16 cellular contexts compared by ENCODE assay signal in genomic region chr4:1105662-1106061, GRCh38. TPM values are rescaled to one million over a fixed set of nuclear protein-coding genes. Genes with fewer than 3 reads are reported as not detected.
DNase-seq lines count a peak whose midpoint lies in the region; ATAC-seq and TF ChIP-seq lines count a peak whose summit lies in the region.
"Had no signal": no experiment of that assay in that cellular context is flagged by ENCODE, and none has a peak within 500 bp of the region (broad histone marks: within the 10 kb centered on the region; RNA-seq: fewer than 3 reads in every experiment).

No MANE protein-coding gene starts in this region.

- H3K9me3 Mint-ChIP-seq in activated CD8-positive, alpha-beta T cell treated with anti-CD3 and anti-CD28 coated beads, Interleukin-2, amount 10 ng/mL, durations not matched to agents 7 days and 5 days (ENCODE audit: insufficient read depth) = no peaks in the 10 kb centered on the region
- H3K9me3 Mint-ChIP-seq in activated CD8-positive, alpha-beta T cell treated with anti-CD3 and anti-CD28 coated beads for 36 hours = no peaks in the 10 kb centered on the region
- H3K9me3 Mint-ChIP-seq in glutamatergic neuron (ENCODE audit: unreplicated experiment) = peaks cover 8% of the 10 kb centered on the region
- H3K9me3 Mint-ChIP-seq: CD4-positive, alpha-beta memory T cell had no signal

- POLR2A ChIA-PET in activated CD8-positive, alpha-beta T cell treated with anti-CD3 and anti-CD28 coated beads, Interleukin-2, amount 10 ng/mL, durations not matched to agents 7 days and 5 days (lab: Charles Lee) = no interaction called here
- POLR2A ChIA-PET in activated CD8-positive, alpha-beta T cell treated with anti-CD3 and anti-CD28 coated beads for 36 hours (lab: Charles Lee) = no interaction called here

- H3K27ac ChIP-seq in right atrium auricular region = no peak overlapping the region

- H3K27me3 Mint-ChIP-seq in activated CD8-positive, alpha-beta T cell treated with anti-CD3 and anti-CD28 coated beads, Interleukin-2, amount 10 ng/mL, durations not matched to agents 7 days and 5 days (ENCODE audit: low read depth) = peaks cover 6% of the 10 kb centered on the region
- peaks cover 9% of the 10 kb centered on the region for H3K27me3 Mint-ChIP-seq in activated CD8-positive, alpha-beta T cell treated with anti-CD3 and anti-CD28 coated beads for 36 hours
- H3K27me3 Mint-ChIP-seq in glutamatergic neuron (ENCODE audit: unreplicated experiment) = peaks cover 2% of the 10 kb centered on the region

- H3K4me3 ChIP-seq in neuron (ENCODE audit: low read length) (no peak overlapping the region), right atrium auricular region (no peak overlapping the region)

- no peak overlapping the region for H3K27ac Mint-ChIP-seq in activated CD8-positive, alpha-beta T cell treated with anti-CD3 and anti-CD28 coated beads, Interleukin-2, amount 10 ng/mL, durations not matched to agents 7 days and 5 days
- no peak overlapping the region for H3K27ac Mint-ChIP-seq in activated CD8-positive, alpha-beta T cell treated with anti-CD3 and anti-CD28 coated beads for 36 hours
- H3K27ac Mint-ChIP-seq in glutamatergic neuron (ENCODE audit: unreplicated experiment) = peak overlapping the region; percentile 36

- no peaks in the 10 kb centered on the region for H3K36me3 Mint-ChIP-seq in activated CD8-positive, alpha-beta T cell treated with anti-CD3 and anti-CD28 coated beads, Interleukin-2, amount 10 ng/mL, durations not matched to agents 7 days and 5 days (ENCODE audit: low read depth)
- no peaks in the 10 kb centered on the region for H3K36me3 Mint-ChIP-seq in activated CD8-positive, alpha-beta T cell treated with anti-CD3 and anti-CD28 coated beads for 36 hours (ENCODE audit: low read depth)
- H3K36me3 Mint-ChIP-seq in glutamatergic neuron (ENCODE audit: unreplicated experiment) = peaks cover 12% of the 10 kb centered on the region
- H3K36me3 Mint-ChIP-seq: CD4-positive, alpha-beta memory T cell had no signal

- peak overlapping the region; percentile 8 for H2AFZ ChIP-seq in neuron (ENCODE audit: low read depth, low read length)

- H3K27me3 ChIP-seq in neuron (ENCODE audit: insufficient read depth, low read length) = peaks cover 2% of the 10 kb centered on the region
- H3K27me3 ChIP-seq in right atrium auricular region = no peaks in the 10 kb centered on the region

- H3K36me3 ChIP-seq in neuron (ENCODE audit: insufficient read depth, low read length) = no peaks in the 10 kb centered on the region
- H3K36me3 ChIP-seq in right atrium auricular region = no peaks in the 10 kb centered on the region

- intact Hi-C loops in activated CD8-positive, alpha-beta T cell treated with anti-CD3 and anti-CD28 coated beads for 36 hours (cut with micrococcal nuclease) = no loop called here

- H3K4me1 Mint-ChIP-seq in activated CD8-positive, alpha-beta T cell treated with anti-CD3 and anti-CD28 coated beads, Interleukin-2, amount 10 ng/mL, durations not matched to agents 7 days and 5 days (ENCODE audit: low read depth) = no peaks in the 10 kb centered on the region
- no peaks in the 10 kb centered on the region for H3K4me1 Mint-ChIP-seq in activated CD8-positive, alpha-beta T cell treated with anti-CD3 and anti-CD28 coated beads for 36 hours (ENCODE audit: low read depth)
- H3K4me1 Mint-ChIP-seq in glutamatergic neuron (ENCODE audit: low read depth, unreplicated experiment) = peaks cover 20% of the 10 kb centered on the region
- H3K4me1 Mint-ChIP-seq: CD4-positive, alpha-beta memory T cell had no signal

- no peaks in the 10 kb centered on the region for H3K9me3 ChIP-seq in neuron (ENCODE audit: low read length)
- no peaks in the 10 kb centered on the region for H3K9me3 ChIP-seq in right atrium auricular region

- peaks cover 10% of the 10 kb centered on the region for H3K4me1 ChIP-seq in neuron (ENCODE audit: insufficient read depth, low read length)
- H3K4me1 ChIP-seq in right atrium auricular region = no peaks in the 10 kb centered on the region

- H3K4me3 Mint-ChIP-seq in activated CD8-positive, alpha-beta T cell treated with anti-CD3 and anti-CD28 coated beads, Interleukin-2, amount 10 ng/mL, durations not matched to agents 7 days and 5 days = no peak overlapping the region
- no peak overlapping the region for H3K4me3 Mint-ChIP-seq in activated CD8-positive, alpha-beta T cell treated with anti-CD3 and anti-CD28 coated beads for 36 hours
- peak overlapping the region; percentile 55 for H3K4me3 Mint-ChIP-seq in glutamatergic neuron (ENCODE audit: unreplicated experiment)

- CTCF ChIA-PET in activated CD8-positive, alpha-beta T cell treated with anti-CD3 and anti-CD28 coated beads, Interleukin-2, amount 10 ng/mL, durations not matched to agents 7 days and 5 days (lab: Charles Lee) = no interaction called here
- CTCF ChIA-PET in activated CD8-positive, alpha-beta T cell treated with anti-CD3 and anti-CD28 coated beads for 36 hours (lab: Charles Lee) = interaction anchor here (1.3 kb wide), 1 partner anchor 25 kb away, joined by 3 read pairs; no protein-coding TSS in a partner anchor

- TF ChIP-seq CTCF in activated CD8-positive, alpha-beta T cell treated with anti-CD3 and anti-CD28 coated beads for 36 hours (IDR thresholded peaks at IDR 0.05) = no peak
- TF ChIP-seq CTCF in glutamatergic neuron (IDR thresholded peaks at IDR 0.05; ENCODE audit: partially characterized antibody, unreplicated experiment) (no peak), right atrium auricular region (IDR thresholded peaks at IDR 0.05) (no peak)

- no peak for ATAC-seq in activated CD8-positive, alpha-beta T cell treated with anti-CD3 and anti-CD28 coated beads, Interleukin-2, amount 10 ng/mL, durations not matched to agents 7 days and 5 days
- ATAC-seq in activated CD8-positive, alpha-beta T cell treated with anti-CD3 and anti-CD28 coated beads for 36 hours = no peak
- ATAC-seq in HG03521 (IDR thresholded peaks at IDR 0.05; ENCODE audit: unreplicated experiment) = no peak
- ATAC-seq in HG02938 (IDR thresholded peaks at IDR 0.05; ENCODE audit: unreplicated experiment) = no peak
- ATAC-seq in HG03045 (IDR thresholded peaks at IDR 0.05; ENCODE audit: unreplicated experiment) = no peak

- peak; percentile 9 for DNase-seq in activated CD8-positive, alpha-beta T cell treated with anti-CD3 and anti-CD28 coated beads, Interleukin-2, amount 10 ng/mL, durations not matched to agents 7 days and 5 days
- DNase-seq in activated CD8-positive, alpha-beta T cell treated with anti-CD3 and anti-CD28 coated beads for 36 hours = no peak
- no peak for DNase-seq in glutamatergic neuron
- no peak for DNase-seq in right atrium auricular region (ENCODE audit: low spot score)
- DNase-seq: 8988T; CD4-positive, alpha-beta memory T cell; DMS79; KBM-7; NCI-H1417 treated with DMSO at 0.1 percent for 48 hours; NCI-H2081; NCI-H510A; NCI-H82 had no signal

RNA-seq across cellular contexts. Expression of gene RNF212, which starts 7.7 kb away (rescaled TPM):
- total RNA-seq in activated CD8-positive, alpha-beta T cell treated with anti-CD3 and anti-CD28 coated beads, Interleukin-2, amount 10 ng/mL, durations not matched to agents 7 days and 5 days = 1 to 10 TPM; 2.0 to 2.7 TPM
- total RNA-seq in activated CD8-positive, alpha-beta T cell treated with anti-CD3 and anti-CD28 coated beads for 36 hours = 1 to 10 TPM; 3.0 to 3.3 TPM
- total RNA-seq in glutamatergic neuron (ENCODE audit: unreplicated experiment) = 11.1 TPM
- total RNA-seq in right atrium auricular region = 1 to 10 TPM; 1.9 TPM
